In the genomic region with DNA sequence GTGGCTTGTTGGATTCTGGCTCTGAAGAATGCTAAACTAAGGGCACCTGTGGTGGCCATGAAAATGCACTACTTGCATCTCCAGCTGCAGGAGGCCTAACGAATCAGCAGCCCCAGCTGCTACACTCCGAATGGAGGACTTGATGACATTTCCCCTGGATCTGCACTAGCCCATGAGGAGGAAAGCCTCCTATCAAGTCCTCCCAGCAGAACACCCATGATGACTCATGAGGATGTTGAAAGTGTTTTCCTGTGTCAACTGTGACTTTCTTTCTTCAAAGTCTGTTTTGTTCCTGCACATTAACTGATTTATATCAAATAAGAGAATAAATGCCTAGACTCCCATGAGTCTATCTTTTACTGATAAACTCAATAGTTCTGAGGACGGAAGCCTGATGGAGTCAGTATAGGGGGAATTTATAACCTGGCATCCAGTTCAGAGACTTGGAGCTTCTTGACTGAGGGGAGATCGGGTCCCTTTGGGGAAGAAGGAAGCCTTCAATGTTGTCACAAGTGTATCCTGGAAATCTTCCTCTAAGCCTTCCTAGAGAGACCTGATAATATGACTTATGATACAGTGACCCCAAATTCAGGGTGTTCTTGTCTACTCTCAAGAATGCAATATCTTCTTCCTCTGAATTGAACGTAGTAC, we compare ENCODE assay signal across 1 cellular context.
TF ChIP-seq lines count a peak whose summit lies in the region.
"Not testable (repeated sequence)": the region's sequence is repeated elsewhere in the genome, so short reads cannot be mapped to it uniquely, and the experiment has no call there.

No MANE protein-coding gene starts in this region.

TF ChIP-seq in K562, 482 proteins besides CTCF, POLR2A, EP300 and RAD21 (continued from another document):
- TF ChIP-seq, protein P1, sequence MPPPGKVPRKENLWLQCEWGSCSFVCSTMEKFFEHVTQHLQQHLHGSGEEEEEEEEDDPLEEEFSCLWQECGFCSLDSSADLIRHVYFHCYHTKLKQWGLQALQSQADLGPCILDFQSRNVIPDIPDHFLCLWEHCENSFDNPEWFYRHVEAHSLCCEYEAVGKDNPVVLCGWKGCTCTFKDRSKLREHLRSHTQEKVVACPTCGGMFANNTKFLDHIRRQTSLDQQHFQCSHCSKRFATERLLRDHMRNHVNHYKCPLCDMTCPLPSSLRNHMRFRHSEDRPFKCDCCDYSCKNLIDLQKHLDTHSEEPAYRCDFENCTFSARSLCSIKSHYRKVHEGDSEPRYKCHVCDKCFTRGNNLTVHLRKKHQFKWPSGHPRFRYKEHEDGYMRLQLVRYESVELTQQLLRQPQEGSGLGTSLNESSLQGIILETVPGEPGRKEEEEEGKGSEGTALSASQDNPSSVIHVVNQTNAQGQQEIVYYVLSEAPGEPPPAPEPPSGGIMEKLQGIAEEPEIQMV (tag; conservative IDR thresholded peaks at IDR 0.05; ENCODE audit: low read depth) = peak; percentile 40; the same call in 1 of the 2 replicates
- TF ChIP-seq GATA2 (CRISPR knock-in tag; IDR thresholded peaks at IDR 0.05) (peak; percentile 57; the same call in 1 of the 2 replicates), MAFK (IDR thresholded peaks at IDR 0.05; ENCODE audit: low read length) (peak; percentile 70; the same call in 1 of the 2 replicates), JUN (IDR thresholded peaks at IDR 0.05; ENCODE audit: borderline replicate concordance, low read depth, low read length) (peak; percentile 97), NFIC (IDR thresholded peaks at IDR 0.05) (peak; percentile 24; the same call in 1 of the 2 replicates), ZNF584 (CRISPR knock-in tag; IDR thresholded peaks at IDR 0.05; ENCODE audit: low read depth) (0 out of 2 replicates have a peak, but pooled peaks have one; percentile 17), ETV6 (IDR thresholded peaks at IDR 0.05; ENCODE audit: borderline replicate concordance in 1 of 2, low read depth in 2 of 2, low read length in 1 of 2) (peak in 1 of 2 experiments; percentile 63; a peak in 1 of 4 replicates), ZNF263 (CRISPR knock-in tag; IDR thresholded peaks at IDR 0.05; ENCODE audit: borderline replicate concordance) (peak; percentile 87), ARID1B (IDR thresholded peaks at IDR 0.05) (peak; percentile 75), CREB1 (IDR thresholded peaks at IDR 0.05) (peak; percentile 14; the same call in 1 of the 2 replicates), BACH1 (tag; IDR thresholded peaks at IDR 0.05) (0 out of 2 replicates have a peak, but pooled peaks have one; percentile 38), KLF16 (IDR thresholded peaks at IDR 0.05) (peak; percentile 84), MAFG (tag; conservative IDR thresholded peaks at IDR 0.05) (0 out of 2 replicates have a peak, but pooled peaks have one; percentile 16), ZNF589 (CRISPR knock-in tag; IDR thresholded peaks at IDR 0.05; ENCODE audit: low read depth) (peak; percentile 66; the same call in 1 of the 2 replicates), STAT5A (IDR thresholded peaks at IDR 0.05; ENCODE audit: borderline replicate concordance, low read length) (peak; percentile 83), CEBPG (tag; conservative IDR thresholded peaks at IDR 0.05 in 1 of 2, IDR thresholded peaks at IDR 0.05 in 1 of 2) (peak in 1 of 2 experiments; percentile 37; a peak in 1 of 4 replicates), RCOR1 (IDR thresholded peaks at IDR 0.05; ENCODE audit: borderline replicate concordance in 1 of 2, low read depth in 2 of 2, low read length in 2 of 2) (peak in 1 of 2 experiments; percentile 91; a peak in 2 of 4 replicates), TEAD4 (IDR thresholded peaks at IDR 0.05; ENCODE audit: low read length) (peak; percentile 92), ETV5 (CRISPR knock-in tag; IDR thresholded peaks at IDR 0.05; ENCODE audit: low read depth) (0 out of 2 replicates have a peak, but pooled peaks have one; percentile 40), NEUROD1 (IDR thresholded peaks at IDR 0.05; ENCODE audit: borderline replicate concordance, low read depth, low read length, partially characterized antibody) (peak; percentile 60), ZNF644 (tag; IDR thresholded peaks at IDR 0.05; ENCODE audit: low read depth) (peak; percentile 45; the same call in 1 of the 2 replicates), CBFA2T2 (conservative IDR thresholded peaks at IDR 0.05) (peak; percentile 84), MAFF (IDR thresholded peaks at IDR 0.05; ENCODE audit: low read length) (peak; percentile 57; the same call in 1 of the 2 replicates)
- TF ChIP-seq JUN (CRISPR knock-in tag; IDR thresholded peaks at IDR 0.05; ENCODE audit: borderline replicate concordance); ETV6 (CRISPR knock-in tag; IDR thresholded peaks at IDR 0.05; ENCODE audit: borderline replicate concordance); CREB1 (CRISPR knock-in tag; IDR thresholded peaks at IDR 0.05); CEBPG (CRISPR knock-in tag; IDR thresholded peaks at IDR 0.05); TEAD4 (CRISPR knock-in tag; IDR thresholded peaks at IDR 0.05; ENCODE audit: borderline replicate concordance): not testable (repeated sequence)
- TF ChIP-seq, protein P2, sequence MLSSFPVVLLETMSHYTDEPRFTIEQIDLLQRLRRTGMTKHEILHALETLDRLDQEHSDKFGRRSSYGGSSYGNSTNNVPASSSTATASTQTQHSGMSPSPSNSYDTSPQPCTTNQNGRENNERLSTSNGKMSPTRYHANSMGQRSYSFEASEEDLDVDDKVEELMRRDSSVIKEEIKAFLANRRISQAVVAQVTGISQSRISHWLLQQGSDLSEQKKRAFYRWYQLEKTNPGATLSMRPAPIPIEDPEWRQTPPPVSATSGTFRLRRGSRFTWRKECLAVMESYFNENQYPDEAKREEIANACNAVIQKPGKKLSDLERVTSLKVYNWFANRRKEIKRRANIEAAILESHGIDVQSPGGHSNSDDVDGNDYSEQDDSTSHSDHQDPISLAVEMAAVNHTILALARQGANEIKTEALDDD (IDR thresholded peaks at IDR 0.05) = peak; percentile 66
- TF ChIP-seq, protein P3, sequence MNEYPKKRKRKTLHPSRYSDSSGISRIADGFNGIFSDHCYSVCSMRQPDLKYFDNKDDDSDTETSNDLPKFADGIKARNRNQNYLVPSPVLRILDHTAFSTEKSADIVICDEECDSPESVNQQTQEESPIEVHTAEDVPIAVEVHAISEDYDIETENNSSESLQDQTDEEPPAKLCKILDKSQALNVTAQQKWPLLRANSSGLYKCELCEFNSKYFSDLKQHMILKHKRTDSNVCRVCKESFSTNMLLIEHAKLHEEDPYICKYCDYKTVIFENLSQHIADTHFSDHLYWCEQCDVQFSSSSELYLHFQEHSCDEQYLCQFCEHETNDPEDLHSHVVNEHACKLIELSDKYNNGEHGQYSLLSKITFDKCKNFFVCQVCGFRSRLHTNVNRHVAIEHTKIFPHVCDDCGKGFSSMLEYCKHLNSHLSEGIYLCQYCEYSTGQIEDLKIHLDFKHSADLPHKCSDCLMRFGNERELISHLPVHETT (CRISPR knock-in tag; conservative IDR thresholded peaks at IDR 0.05 in 1 of 2, IDR thresholded peaks at IDR 0.05 in 1 of 2) = peak in 1 of 2 experiments; percentile 59; a peak in 1 of 4 replicates
- TF ChIP-seq, protein P4, sequence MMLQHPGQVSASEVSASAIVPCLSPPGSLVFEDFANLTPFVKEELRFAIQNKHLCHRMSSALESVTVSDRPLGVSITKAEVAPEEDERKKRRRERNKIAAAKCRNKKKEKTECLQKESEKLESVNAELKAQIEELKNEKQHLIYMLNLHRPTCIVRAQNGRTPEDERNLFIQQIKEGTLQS (IDR thresholded peaks at IDR 0.05) = peak; percentile 82
- TF ChIP-seq, protein P4 (CRISPR knock-in tag; conservative IDR thresholded peaks at IDR 0.05) = not testable (repeated sequence)
- TF ChIP-seq, protein P5, sequence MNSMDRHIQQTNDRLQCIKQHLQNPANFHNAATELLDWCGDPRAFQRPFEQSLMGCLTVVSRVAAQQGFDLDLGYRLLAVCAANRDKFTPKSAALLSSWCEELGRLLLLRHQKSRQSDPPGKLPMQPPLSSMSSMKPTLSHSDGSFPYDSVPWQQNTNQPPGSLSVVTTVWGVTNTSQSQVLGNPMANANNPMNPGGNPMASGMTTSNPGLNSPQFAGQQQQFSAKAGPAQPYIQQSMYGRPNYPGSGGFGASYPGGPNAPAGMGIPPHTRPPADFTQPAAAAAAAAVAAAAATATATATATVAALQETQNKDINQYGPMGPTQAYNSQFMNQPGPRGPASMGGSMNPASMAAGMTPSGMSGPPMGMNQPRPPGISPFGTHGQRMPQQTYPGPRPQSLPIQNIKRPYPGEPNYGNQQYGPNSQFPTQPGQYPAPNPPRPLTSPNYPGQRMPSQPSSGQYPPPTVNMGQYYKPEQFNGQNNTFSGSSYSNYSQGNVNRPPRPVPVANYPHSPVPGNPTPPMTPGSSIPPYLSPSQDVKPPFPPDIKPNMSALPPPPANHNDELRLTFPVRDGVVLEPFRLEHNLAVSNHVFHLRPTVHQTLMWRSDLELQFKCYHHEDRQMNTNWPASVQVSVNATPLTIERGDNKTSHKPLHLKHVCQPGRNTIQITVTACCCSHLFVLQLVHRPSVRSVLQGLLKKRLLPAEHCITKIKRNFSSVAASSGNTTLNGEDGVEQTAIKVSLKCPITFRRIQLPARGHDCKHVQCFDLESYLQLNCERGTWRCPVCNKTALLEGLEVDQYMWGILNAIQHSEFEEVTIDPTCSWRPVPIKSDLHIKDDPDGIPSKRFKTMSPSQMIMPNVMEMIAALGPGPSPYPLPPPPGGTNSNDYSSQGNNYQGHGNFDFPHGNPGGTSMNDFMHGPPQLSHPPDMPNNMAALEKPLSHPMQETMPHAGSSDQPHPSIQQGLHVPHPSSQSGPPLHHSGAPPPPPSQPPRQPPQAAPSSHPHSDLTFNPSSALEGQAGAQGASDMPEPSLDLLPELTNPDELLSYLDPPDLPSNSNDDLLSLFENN (IDR thresholded peaks at IDR 0.05; ENCODE audit: low read depth in 2 of 2, low read length in 2 of 2) = peak in 1 of 2 experiments; percentile 72; a peak in 2 of 4 replicates
- TF ChIP-seq, protein P6, sequence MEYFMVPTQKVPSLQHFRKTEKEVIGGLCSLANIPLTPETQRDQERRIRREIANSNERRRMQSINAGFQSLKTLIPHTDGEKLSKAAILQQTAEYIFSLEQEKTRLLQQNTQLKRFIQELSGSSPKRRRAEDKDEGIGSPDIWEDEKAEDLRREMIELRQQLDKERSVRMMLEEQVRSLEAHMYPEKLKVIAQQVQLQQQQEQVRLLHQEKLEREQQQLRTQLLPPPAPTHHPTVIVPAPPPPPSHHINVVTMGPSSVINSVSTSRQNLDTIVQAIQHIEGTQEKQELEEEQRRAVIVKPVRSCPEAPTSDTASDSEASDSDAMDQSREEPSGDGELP (CRISPR knock-in tag; IDR thresholded peaks at IDR 0.05; ENCODE audit: borderline replicate concordance) = peak; percentile 85
